Comparison of ENCODE assay signal across 13 cellular contexts in the genomic region with DNA sequence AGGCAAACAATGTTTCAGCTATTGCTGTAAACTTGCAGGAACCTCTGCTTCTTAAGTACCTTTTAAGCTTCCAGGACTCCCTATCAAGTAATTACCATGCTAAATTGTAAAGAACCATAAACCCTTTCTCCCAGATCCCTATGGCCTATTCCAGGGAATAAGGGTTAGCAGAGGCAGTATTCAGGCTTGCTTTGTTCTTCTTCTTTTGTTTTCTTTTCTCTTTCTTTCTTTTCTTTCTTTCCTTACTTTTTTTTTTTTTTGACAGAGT. TPM values are rescaled to one million over a fixed set of nuclear protein-coding genes. Genes with fewer than 3 reads are reported as not detected.
DNase-seq lines count a peak whose midpoint lies in the region; ATAC-seq and TF ChIP-seq lines count a peak whose summit lies in the region.
"Had no signal": no experiment of that assay in that cellular context is flagged by ENCODE, and none has a peak within 500 bp of the region (broad histone marks: within the 10 kb centered on the region; RNA-seq: fewer than 3 reads in every experiment).

No MANE protein-coding gene starts in this region.

- no peaks in the 10 kb centered on the region for H3K27me3 Mint-ChIP-seq in activated naive CD4-positive, alpha-beta T cell treated with anti-CD3 and anti-CD28 coated beads, Interleukin-2, amount 50 U/mL, for 24 hours
- no peaks in the 10 kb centered on the region for H3K27me3 Mint-ChIP-seq in central memory CD8-positive, alpha-beta T cell

- H4K20me1 ChIP-seq in OCI-LY1 (ENCODE audit: insufficient read depth, low read length) (no peaks in the 10 kb centered on the region), smooth muscle cell (ENCODE audit: low read depth) (no peaks in the 10 kb centered on the region)

- H3K4me3 Mint-ChIP-seq in activated naive CD4-positive, alpha-beta T cell treated with anti-CD3 and anti-CD28 coated beads, Interleukin-2, amount 50 U/mL, for 24 hours: peak overlapping the region; percentile 61
- no peak overlapping the region for H3K4me3 Mint-ChIP-seq in central memory CD8-positive, alpha-beta T cell

- no peaks in the 10 kb centered on the region for H3K9me2 ChIP-seq in OCI-LY1 (ENCODE audit: low read depth, low read length)
- H3K9me2 ChIP-seq: SK-N-SH had no signal

- no peak for TF ChIP-seq POLR2A in body of pancreas (IDR thresholded peaks at IDR 0.05)

- H3K4me1 ChIP-seq in OCI-LY1 (ENCODE audit: insufficient read depth, low read length, severe bottlenecking) (peaks cover 42% of the 10 kb centered on the region), smooth muscle cell (ENCODE audit: low read depth) (peaks cover 18% of the 10 kb centered on the region), body of pancreas (peaks cover 7% of the 10 kb centered on the region), psoas muscle (peaks cover 20% of the 10 kb centered on the region)

- DNase-seq in activated naive CD4-positive, alpha-beta T cell treated with anti-CD3 and anti-CD28 coated beads, Interleukin-2, amount 50 U/mL, for 16 hours: no peak
- DNase-seq in central memory CD8-positive, alpha-beta T cell (ENCODE audit: low spot score in 2 of 2): no peak
- DNase-seq in smooth muscle cell (lab: John Stamatoyannopoulos, UW; ENCODE audit: unreplicated experiment) (no peak), body of pancreas (no peak), psoas muscle (no peak)
- DNase-seq: amygdala; SK-N-SH; stimulated activated CD4-positive, alpha-beta T cell treated with anti-CD3 and anti-CD28 coated beads, Interleukin-12 subunit alpha, Interleukin-12 subunit beta, amount 100 ng/mL, for 4 hours; stimulated activated CD8-positive, alpha-beta memory T cell treated with anti-CD3 and anti-CD28 coated beads, Interleukin-4, amount 100 ng/mL, for 48 hours had no signal

- H3K9me3 ChIP-seq in OCI-LY1 (ENCODE audit: low read length) (no peaks in the 10 kb centered on the region), smooth muscle cell (replicated peaks; ENCODE audit: low read depth) (no peaks in the 10 kb centered on the region), body of pancreas (no peaks in the 10 kb centered on the region), psoas muscle (no peaks in the 10 kb centered on the region)
- H3K9me3 ChIP-seq: SK-N-SH had no signal

- H2AFZ ChIP-seq in OCI-LY1 (ENCODE audit: low read length) (no peak overlapping the region), smooth muscle cell (ENCODE audit: low read depth) (peak overlapping the region; percentile 52)

- H3K36me3 Mint-ChIP-seq in activated naive CD4-positive, alpha-beta T cell treated with anti-CD3 and anti-CD28 coated beads, Interleukin-2, amount 50 U/mL, for 24 hours: no peaks in the 10 kb centered on the region
- peaks cover 10% of the 10 kb centered on the region for H3K36me3 Mint-ChIP-seq in central memory CD8-positive, alpha-beta T cell (ENCODE audit: insufficient read depth)

- TF ChIP-seq CTCF in OCI-LY1 (IDR thresholded peaks at IDR 0.05; ENCODE audit: low read length) (no peak), smooth muscle cell (IDR thresholded peaks at IDR 0.05; ENCODE audit: borderline replicate concordance, insufficient read depth, poor library complexity, severe bottlenecking) (no peak), body of pancreas (IDR thresholded peaks at IDR 0.05) (no peak), psoas muscle (IDR thresholded peaks at IDR 0.05) (no peak)

- H3K4me3 ChIP-seq in OCI-LY1 (ENCODE audit: low read depth, low read length, poor library complexity, severe bottlenecking) (no peak overlapping the region), smooth muscle cell (no peak overlapping the region), body of pancreas (no peak overlapping the region), psoas muscle (no peak overlapping the region)

- H3K4me2 ChIP-seq in OCI-LY1 (ENCODE audit: low read length) (peak overlapping the region; percentile 22; the same call in 1 of the 2 replicates), smooth muscle cell (no peak overlapping the region)
- H3K4me2 ChIP-seq: SK-N-SH had no signal

- peaks cover 43% of the 10 kb centered on the region for H3K4me1 Mint-ChIP-seq in activated naive CD4-positive, alpha-beta T cell treated with anti-CD3 and anti-CD28 coated beads, Interleukin-2, amount 50 U/mL, for 24 hours
- H3K4me1 Mint-ChIP-seq in central memory CD8-positive, alpha-beta T cell: peaks cover 26% of the 10 kb centered on the region

- H3K79me2 ChIP-seq in OCI-LY1 (ENCODE audit: insufficient read depth, low read length) (peaks cover 12% of the 10 kb centered on the region), smooth muscle cell (ENCODE audit: low read depth) (peaks cover 13% of the 10 kb centered on the region)

- intact Hi-C loops in body of pancreas (cut with DNase I): no loop called here
- intact Hi-C loops in psoas muscle (cut with DNase I): loop anchor here in 1 of 2 donors (5.0 kb wide), 1 partner anchor 34 kb away; the partner anchor contains the start of gene RPL24

- H3K9ac ChIP-seq in OCI-LY1 (ENCODE audit: low read length): peak overlapping the region; percentile 29
- H3K9ac ChIP-seq in smooth muscle cell (ENCODE audit: low read depth): no peak overlapping the region
- H3K9ac ChIP-seq: SK-N-SH had no signal

- peak overlapping the region; percentile 88 for H3K27ac Mint-ChIP-seq in activated naive CD4-positive, alpha-beta T cell treated with anti-CD3 and anti-CD28 coated beads, Interleukin-2, amount 50 U/mL, for 24 hours
- H3K27ac Mint-ChIP-seq in central memory CD8-positive, alpha-beta T cell (ENCODE audit: low read depth): peak overlapping the region; percentile 27

- H3K27ac ChIP-seq in OCI-LY1 (ENCODE audit: low read depth, low read length, poor library complexity, severe bottlenecking): peak overlapping the region; percentile 97
- peak overlapping the region; percentile 22 for H3K27ac ChIP-seq in smooth muscle cell (ENCODE audit: low read depth)
- no peak overlapping the region for H3K27ac ChIP-seq in body of pancreas
- H3K27ac ChIP-seq in psoas muscle: no peak overlapping the region

- H3F3A ChIP-seq in OCI-LY1 (ENCODE audit: insufficient read depth, low read length) (peaks cover 3% of the 10 kb centered on the region; the same call in 1 of the 2 replicates), smooth muscle cell (ENCODE audit: low read depth) (peaks cover 10% of the 10 kb centered on the region)

- H3K36me3 ChIP-seq in OCI-LY1 (ENCODE audit: insufficient read depth, low read length) (peaks cover 7% of the 10 kb centered on the region; the same call in 1 of the 2 replicates), smooth muscle cell (ENCODE audit: low read depth) (no peaks in the 10 kb centered on the region), body of pancreas (replicated peaks in 1 of 2; ENCODE audit: insufficient read depth in 1 of 2, low read depth in 2 of 2) (no peaks in the 10 kb centered on the region), psoas muscle (ENCODE audit: insufficient read depth in 1 of 2, low read depth in 1 of 2) (peaks cover 0 to under 1% of the 10 kb centered on the region in 2 donors)

- H3K27me3 ChIP-seq in OCI-LY1 (ENCODE audit: insufficient read depth, low read length) (no peaks in the 10 kb centered on the region), smooth muscle cell (ENCODE audit: low read depth) (no peaks in the 10 kb centered on the region), body of pancreas (no peaks in the 10 kb centered on the region), psoas muscle (ENCODE audit: insufficient read depth in 3 of 3, low read length in 2 of 3) (no peaks in the 10 kb centered on the region)

- H3K9me3 Mint-ChIP-seq in activated naive CD4-positive, alpha-beta T cell treated with anti-CD3 and anti-CD28 coated beads, Interleukin-2, amount 50 U/mL, for 24 hours: no peaks in the 10 kb centered on the region
- H3K9me3 Mint-ChIP-seq in central memory CD8-positive, alpha-beta T cell: no peaks in the 10 kb centered on the region
- H3K9me3 Mint-ChIP-seq: neural crest cell had no signal

- ATAC-seq in central memory CD8-positive, alpha-beta T cell (replicated peaks; ENCODE audit: extremely low read depth, poor library complexity, severe bottlenecking): no peak
- ATAC-seq in body of pancreas (no peak), psoas muscle (no peak), GM21528 (IDR thresholded peaks at IDR 0.05; ENCODE audit: low FRiP score, unreplicated experiment) (no peak)

RNA-seq across cellular contexts. Expression of gene CEP97, which starts 2.8 kb away (rescaled TPM):
- total RNA-seq in smooth muscle cell: 20.8 and 21.2 TPM in 2 replicates
- 3.5 and 4.3 TPM in 2 replicates for polyA plus RNA-seq in smooth muscle cell
- 1 to 10 TPM; 3.3 to 3.4 TPM for total RNA-seq in body of pancreas
- 10 to 100 TPM in 1 of 4 donors, 1 to 10 TPM in 3; 5.9 to 12.5 (median 7.9) TPM for total RNA-seq in psoas muscle
- 1 to 10 TPM; 1.6 to 6.3 (median 1.9) TPM for polyA plus RNA-seq in psoas muscle

RNA-seq across cellular contexts. Expression of gene RPL24, which starts 35.1 kb away (rescaled TPM):
- total RNA-seq in smooth muscle cell (1,956 and 2,011 TPM in 2 replicates), body of pancreas (100 to 1,000 TPM; 616 to 646 TPM), psoas muscle (100 to 1,000 TPM; 744 to 950 (median 822) TPM)
- polyA plus RNA-seq in smooth muscle cell (452 and 518 TPM in 2 replicates), psoas muscle (1,000 to 10,000 TPM; 1,534 to 1,772 (median 1,709) TPM)

RNA-seq across cellular contexts. Expression of gene ZBTB11, which starts 44.7 kb away (rescaled TPM):
- 33.7 and 36.3 TPM in 2 replicates for total RNA-seq in smooth muscle cell
- polyA plus RNA-seq in smooth muscle cell: 7.6 and 9.1 TPM in 2 replicates
- total RNA-seq in body of pancreas: 10 to 100 TPM; 11.5 to 20.5 TPM
- total RNA-seq in psoas muscle: 10 to 100 TPM; 10.3 to 12.6 (median 11.6) TPM
- polyA plus RNA-seq in psoas muscle: 1 to 10 TPM; 5.5 to 9.8 (median 5.9) TPM

RNA-seq across cellular contexts. Expression of gene NXPE3, which starts 57.4 kb away (rescaled TPM):
- total RNA-seq in smooth muscle cell (8.6 and 10.2 TPM in 2 replicates), body of pancreas (1 to 10 TPM; 3.1 to 4.6 TPM), psoas muscle (10 to 100 TPM; 37.4 to 59.3 (median 45.6) TPM)
- polyA plus RNA-seq in smooth muscle cell (5.6 and 7.0 TPM in 2 replicates), psoas muscle (10 to 100 TPM; 10.8 to 67.7 (median 17.5) TPM)

Comparison
In these comparisons a context has a peak if more than half of its experiments do, and no peak if none do; other contexts are left out.
1. H3K27ac ChIP-seq: peak in OCI-LY1 (single experiment) and smooth muscle cell (single experiment); none in body of pancreas (0 of 4) and psoas muscle (single experiment).